In the genomic region with DNA sequence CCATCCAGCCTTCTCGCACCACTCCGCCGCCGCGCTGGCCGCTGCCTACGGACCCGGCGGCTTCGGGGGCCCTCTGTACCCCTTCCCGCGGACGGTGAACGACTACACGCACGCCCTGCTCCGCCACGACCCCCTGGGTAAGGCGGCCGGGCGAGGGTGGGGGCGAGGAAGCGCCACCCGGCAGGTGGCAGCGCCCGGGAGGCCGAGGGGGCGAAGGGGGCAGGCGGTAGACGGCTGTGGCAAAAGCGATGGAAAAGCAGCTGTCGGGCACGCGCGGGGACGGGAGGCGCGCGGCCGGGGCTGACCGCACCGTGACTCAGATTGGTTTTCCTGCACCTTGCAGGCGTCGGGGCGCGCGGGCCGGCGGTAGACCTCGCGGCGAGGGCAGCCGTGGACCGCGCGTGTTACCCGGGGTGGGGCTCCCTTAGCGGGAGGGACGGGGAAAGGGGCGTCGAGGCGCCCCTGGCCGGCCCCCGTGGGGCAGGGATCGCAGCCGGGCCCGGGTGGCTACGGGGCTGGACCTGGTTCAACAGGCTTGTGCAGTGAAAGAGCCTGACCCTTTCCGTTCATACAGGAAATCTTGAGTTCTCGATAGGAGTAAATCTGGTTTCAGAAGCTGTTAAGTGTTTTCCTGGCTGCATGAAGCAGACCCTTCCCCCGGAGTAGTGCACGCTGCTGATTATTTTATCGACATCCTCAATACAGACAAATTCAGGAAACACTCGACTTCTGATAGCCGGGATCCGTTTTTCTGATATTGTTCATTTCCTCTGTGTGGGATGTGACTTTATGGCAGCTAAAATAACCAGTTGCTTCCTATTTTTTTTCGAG, we compare ENCODE assay signal across 8 cellular contexts. TPM values are rescaled to one million over a fixed set of nuclear protein-coding genes. Genes with fewer than 3 reads are reported as not detected.
A peak's percentile ranks its signal among the peaks of the same experiment; 100 is the strongest.
DNase-seq lines count a peak whose midpoint lies in the region; ATAC-seq and TF ChIP-seq lines count a peak whose summit lies in the region.

No MANE protein-coding gene starts in this region.

- POLR2A ChIA-PET in CD8-positive, alpha-beta T cell (lab: Charles Lee), result no interaction called here

- no peaks in the 10 kb centered on the region for H3K36me3 Mint-ChIP-seq in CD8-positive, alpha-beta T cell
- H3K36me3 Mint-ChIP-seq in activated naive CD8-positive, alpha-beta T cell, result peaks cover 6% of the 10 kb centered on the region

- H3K9me3 ChIP-seq in CD8-positive, alpha-beta T cell (ENCODE audit: low read length), result no peaks in the 10 kb centered on the region
- peaks cover 9% of the 10 kb centered on the region for H3K9me3 ChIP-seq in left ventricle myocardium inferior (replicated peaks)

- peaks cover 6% of the 10 kb centered on the region for H3K9me3 Mint-ChIP-seq in CD8-positive, alpha-beta T cell
- no peaks in the 10 kb centered on the region for H3K9me3 Mint-ChIP-seq in activated naive CD8-positive, alpha-beta T cell (ENCODE audit: low read depth)

- DNase-seq in CD8-positive, alpha-beta T cell, result peak; percentile 12 to 72 (median 54)
- DNase-seq in SKM-1 (lab: John Stamatoyannopoulos, UW; ENCODE audit: unreplicated experiment), result peak; percentile 34
- DNase-seq in left ventricle myocardium inferior, result peak; percentile 52
- peak; percentile 99 for DNase-seq in pulmonary artery endothelial cell (ENCODE audit: low read depth, low spot score)
- DNase-seq in NK-92 (lab: John Stamatoyannopoulos, UW; ENCODE audit: unreplicated experiment), result no peak

- H3K27ac ChIP-seq in CD8-positive, alpha-beta T cell (ENCODE audit: low read depth, low read length), result no peak overlapping the region
- peak overlapping the region; percentile 93 for H3K27ac ChIP-seq in left ventricle myocardium inferior (replicated peaks)

- peaks cover 25% of the 10 kb centered on the region for H3K4me1 Mint-ChIP-seq in CD8-positive, alpha-beta T cell (ENCODE audit: low read depth)
- peaks cover 27% of the 10 kb centered on the region for H3K4me1 Mint-ChIP-seq in activated naive CD8-positive, alpha-beta T cell (ENCODE audit: low read depth)

- H3K27me3 ChIP-seq in CD8-positive, alpha-beta T cell (ENCODE audit: insufficient read depth, low read length), result peaks cover 30% of the 10 kb centered on the region
- H3K27me3 ChIP-seq in left ventricle myocardium inferior (ENCODE audit: low read depth), result peaks cover 82% of the 10 kb centered on the region

- peak overlapping the region; percentile 42 for H3K4me3 ChIP-seq in CD8-positive, alpha-beta T cell (ENCODE audit: low read depth, low read length)
- peak overlapping the region; percentile 77 for H3K4me3 ChIP-seq in left ventricle myocardium inferior

- H3K36me3 ChIP-seq in CD8-positive, alpha-beta T cell (ENCODE audit: insufficient read depth, low read length), result no peaks in the 10 kb centered on the region
- peaks cover 5% of the 10 kb centered on the region for H3K36me3 ChIP-seq in left ventricle myocardium inferior

- H3K27me3 Mint-ChIP-seq in CD8-positive, alpha-beta T cell (ENCODE audit: low read depth), result peaks cover 63% of the 10 kb centered on the region
- peaks cover 49% of the 10 kb centered on the region for H3K27me3 Mint-ChIP-seq in activated naive CD8-positive, alpha-beta T cell

- H3K4me3 Mint-ChIP-seq in CD8-positive, alpha-beta T cell, result peak overlapping the region; percentile 80
- H3K4me3 Mint-ChIP-seq in activated naive CD8-positive, alpha-beta T cell, result peak overlapping the region; percentile 82

- intact Hi-C loops in CD8-positive, alpha-beta T cell (cut with DNase I, micrococcal nuclease), result no loop called here
- intact Hi-C loops in left ventricle myocardium inferior (cut with micrococcal nuclease), result no loop called here

- CTCF ChIA-PET in CD8-positive, alpha-beta T cell (lab: Charles Lee), result interaction anchor here (1.1 kb wide), 1 partner anchor 20 kb away, joined by 3 read pairs; no protein-coding TSS in a partner anchor

- ATAC-seq in CD8-positive, alpha-beta T cell, result peak; percentile 58
- ATAC-seq in HG02852 (IDR thresholded peaks at IDR 0.05; ENCODE audit: unreplicated experiment), result peak; percentile 40
- no peak for ATAC-seq in GM21825 (IDR thresholded peaks at IDR 0.05; ENCODE audit: unreplicated experiment)

- peaks cover 29% of the 10 kb centered on the region for H3K4me1 ChIP-seq in CD8-positive, alpha-beta T cell (ENCODE audit: insufficient read depth, low read length)
- H3K4me1 ChIP-seq in left ventricle myocardium inferior, result peaks cover 35% of the 10 kb centered on the region

- no peak overlapping the region for H3K27ac Mint-ChIP-seq in CD8-positive, alpha-beta T cell
- H3K27ac Mint-ChIP-seq in activated naive CD8-positive, alpha-beta T cell, result no peak overlapping the region

- TF ChIP-seq CTCF in CD8-positive, alpha-beta T cell (IDR thresholded peaks at IDR 0.05), result no peak
- TF ChIP-seq CTCF in left ventricle myocardium inferior (IDR thresholded peaks at IDR 0.05; ENCODE audit: borderline replicate concordance), result no peak

RNA-seq across cellular contexts. Expression of a gene that starts 0.7 kb away (rescaled TPM):
- 1 to 10 TPM; 2.0 to 2.2 TPM for total RNA-seq in CD8-positive, alpha-beta T cell
- total RNA-seq in left ventricle myocardium inferior (2.1 TPM), pulmonary artery endothelial cell (46.5 and 50.5 TPM in 2 replicates)

Comparison
In these comparisons a context has a peak if more than half of its experiments do, and no peak if none do; other contexts are left out.
1. RNA of a gene that starts 0.7 kb away (total RNA-seq): 46.5 to 50.5 TPM in pulmonary artery endothelial cell; 2.0 to 2.2 TPM in CD8-positive, alpha-beta T cell and 2.1 TPM in left ventricle myocardium inferior (single experiment); every median in the first group is over 10 times any median in the second.